ENCODE assay signal across 8 cellular contexts in the genomic region with DNA sequence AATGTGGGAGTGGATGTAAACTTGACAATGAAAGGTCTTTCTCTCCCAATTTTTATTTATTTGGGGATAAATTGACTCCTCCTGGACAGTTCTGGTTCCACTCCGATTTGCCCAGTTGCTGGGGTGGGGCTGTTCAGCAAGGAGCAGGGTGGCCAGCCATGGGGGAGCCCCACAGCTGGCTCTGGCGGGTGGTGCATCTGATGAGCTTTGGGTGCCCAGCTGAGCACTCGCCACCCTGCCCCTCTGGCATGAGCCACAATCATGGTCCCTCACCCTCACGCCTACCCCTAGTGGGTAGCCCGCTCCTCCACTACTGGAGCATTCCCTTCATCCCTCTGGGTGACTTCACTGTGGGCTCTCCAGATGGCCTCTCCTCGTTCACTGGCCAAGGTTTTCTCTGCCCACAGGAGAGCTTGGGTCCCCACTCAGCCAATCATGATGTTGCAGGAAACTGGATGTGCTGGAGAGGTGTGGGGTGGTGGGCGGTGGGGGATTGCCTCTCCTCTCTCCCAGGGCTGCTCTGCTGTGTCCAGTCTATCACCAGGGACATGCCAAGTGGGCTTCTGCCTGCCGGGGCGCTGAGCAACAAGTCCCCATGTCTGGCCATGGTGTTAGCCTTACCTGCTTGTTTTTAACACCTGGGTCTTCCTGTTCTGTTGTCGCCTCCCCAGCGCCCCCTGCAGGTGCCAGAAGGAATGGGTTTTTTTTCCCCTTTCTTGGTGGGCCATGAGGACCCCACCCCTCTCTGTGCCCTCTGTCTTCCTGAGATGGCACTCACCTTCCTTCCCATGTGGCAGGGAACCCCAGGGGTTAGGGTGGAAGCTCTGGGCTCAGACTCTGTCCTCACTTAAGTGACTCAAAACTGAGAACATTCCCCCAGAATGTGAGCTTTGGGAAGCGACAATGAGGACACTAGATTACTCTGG. TPM values are rescaled to one million over a fixed set of nuclear protein-coding genes. Genes with fewer than 3 reads are reported as not detected.
DNase-seq lines count a peak whose midpoint lies in the region; ATAC-seq and TF ChIP-seq lines count a peak whose summit lies in the region.

No MANE protein-coding gene starts in this region.

- H3K9me3 ChIP-seq in esophagus squamous epithelium: no peaks in the 10 kb centered on the region

- WGBS in esophagus squamous epithelium, 2 donors: 53 to 57% methylated on average over 8 to 12 of the region's 12 CpGs

- DNase-seq in DMS79 treated with DMSO at 0.1 percent for 48 hours (lab: John Stamatoyannopoulos, UW) (peak; percentile 14), DMS79 (lab: John Stamatoyannopoulos, UW) (no peak), T follicular helper cell (ENCODE audit: low read depth) (peak; percentile 26), esophagus squamous epithelium (lab: John Stamatoyannopoulos, UW) (no peak), NK-92 (lab: John Stamatoyannopoulos, UW; ENCODE audit: unreplicated experiment) (no peak), COR-L47 (lab: John Stamatoyannopoulos, UW) (no peak)
- peak; percentile 32 for DNase-seq in stimulated activated CD4-positive, alpha-beta T cell treated with anti-CD3 and anti-CD28 coated beads, Interleukin-4, amount 100 ng/mL, for 1 hour

- no peaks in the 10 kb centered on the region for H3K36me3 ChIP-seq in esophagus squamous epithelium

- H3K27me3 ChIP-seq in esophagus squamous epithelium: peaks cover 0 to 56% (median 0%) of the 10 kb centered on the region in 4 donors

- H3K4me3 ChIP-seq in esophagus squamous epithelium: no peak overlapping the region

- TF ChIP-seq POLR2A in esophagus squamous epithelium (IDR thresholded peaks at IDR 0.05): no peak

- H3K4me1 ChIP-seq in esophagus squamous epithelium: peaks cover 11 to 18% (median 12%) of the 10 kb centered on the region in 3 donors

- TF ChIP-seq CTCF in esophagus squamous epithelium (IDR thresholded peaks at IDR 0.05): peak; percentile 22 to 55 (median 33)

- intact Hi-C loops in esophagus squamous epithelium (cut with DNase I): no loop called here

- no peak for ATAC-seq in HG03571 (IDR thresholded peaks at IDR 0.05; ENCODE audit: unreplicated experiment)

- no peak overlapping the region for H3K27ac ChIP-seq in esophagus squamous epithelium

RNA-seq across cellular contexts. Expression of gene CYP46A1, which starts 3.4 kb away (rescaled TPM):
- 1 to 10 TPM in 1 of 4 donors, under 1 TPM in 1, not detected in 2; 0.04 to 1.1 TPM for total RNA-seq in esophagus squamous epithelium

RNA-seq across cellular contexts. Expression of gene HHIPL1, which starts 42.6 kb away (rescaled TPM):
- 1 to 10 TPM in 1 of 4 donors, under 1 TPM in 2, not detected in 1; 0.22 to 1.3 (median 0.59) TPM for total RNA-seq in esophagus squamous epithelium

Comparison
In these comparisons a context has a peak if more than half of its experiments do, and no peak if none do; other contexts are left out.
1. DNase-seq: peak in DMS79 treated with DMSO at 0.1 percent for 48 hours (single experiment), T follicular helper cell (single experiment) and stimulated activated CD4-positive, alpha-beta T cell treated with anti-CD3 and anti-CD28 coated beads, Interleukin-4, amount 100 ng/mL, for 1 hour (single experiment); none in DMS79 (single experiment), esophagus squamous epithelium (single experiment), NK-92 (single experiment) and COR-L47 (single experiment).